In the genomic region with DNA sequence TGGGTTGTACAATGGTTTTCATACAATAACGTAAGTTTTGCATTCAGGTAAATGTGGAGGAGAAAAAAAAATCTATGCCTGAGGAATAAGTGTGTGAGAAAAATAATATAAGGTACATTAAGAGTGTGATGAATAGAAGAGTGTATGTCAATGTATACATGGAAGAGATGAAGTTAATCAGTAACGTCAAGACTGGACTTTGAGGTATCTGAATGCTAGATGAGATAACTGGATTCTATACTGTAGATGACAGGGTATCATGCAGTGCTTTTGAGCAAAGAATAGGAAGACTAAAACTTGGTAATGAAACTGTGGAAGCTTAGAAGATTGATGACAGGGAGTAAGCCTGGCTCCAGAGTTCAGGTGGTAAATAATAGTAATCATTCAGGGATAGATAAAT, we compare ENCODE assay signal across 27 cellular contexts.
"Had no signal": no experiment of that assay in that cellular context is flagged by ENCODE, and none has a peak within 500 bp of the region (broad histone marks: within the 10 kb centered on the region; RNA-seq: fewer than 3 reads in every experiment).

No MANE protein-coding gene starts in this region.

- H3K9me3 ChIP-seq: colonic mucosa, esophagus muscularis mucosa, esophagus squamous epithelium, gastrocnemius medialis, gastroesophageal sphincter, heart left ventricle had no signal

- FAIRE-seq: colon, endometrium, endothelial cell of umbilical vein, frontal cortex had no signal

- H3K36me3 ChIP-seq: colonic mucosa, esophagus muscularis mucosa, esophagus squamous epithelium, gastrocnemius medialis, gastroesophageal sphincter, heart left ventricle, heart right ventricle had no signal

- DNase-seq: colonic mucosa; cortex of kidney; dermis blood vessel endothelial cell; dorsolateral prefrontal cortex; effector CD4-positive, alpha-beta T cell; effector CD8-positive, alpha-beta T cell; effector memory CD4-positive, alpha-beta T cell; effector memory CD8-positive, alpha-beta T cell; endodermal cell; erythroblast; esophagus squamous epithelium; foreskin keratinocyte; foreskin melanocyte; gastrocnemius medialis; glutamatergic neuron; head of caudate nucleus; heart left ventricle; heart right ventricle had no signal

- H3K4me3 ChIP-seq: colonic mucosa, coronary artery, dorsolateral prefrontal cortex, esophagus muscularis mucosa, esophagus squamous epithelium, gastrocnemius medialis, gastroesophageal sphincter, heart left ventricle, heart right ventricle had no signal

- H3K4me1 ChIP-seq: colonic mucosa, esophagus muscularis mucosa, esophagus squamous epithelium, foreskin keratinocyte, gastrocnemius medialis, gastroesophageal sphincter, heart left ventricle, heart right ventricle had no signal

- H3K27me3 ChIP-seq: colonic mucosa, dorsolateral prefrontal cortex, esophagus muscularis mucosa, esophagus squamous epithelium, foreskin keratinocyte, gastrocnemius medialis, gastroesophageal sphincter, heart left ventricle, heart right ventricle had no signal

- H3K27ac ChIP-seq: colonic mucosa, coronary artery, epithelial cell of prostate, esophagus muscularis mucosa, esophagus squamous epithelium, foreskin keratinocyte, gastrocnemius medialis, gastroesophageal sphincter, heart right ventricle had no signal

- ATAC-seq: effector memory CD8-positive, alpha-beta T cell; esophagus mucosa; foreskin keratinocyte; gastrocnemius medialis; gastroesophageal sphincter; heart left ventricle; heart right ventricle had no signal
